ENCODE assay signal across 6 cellular contexts in the genomic region with DNA sequence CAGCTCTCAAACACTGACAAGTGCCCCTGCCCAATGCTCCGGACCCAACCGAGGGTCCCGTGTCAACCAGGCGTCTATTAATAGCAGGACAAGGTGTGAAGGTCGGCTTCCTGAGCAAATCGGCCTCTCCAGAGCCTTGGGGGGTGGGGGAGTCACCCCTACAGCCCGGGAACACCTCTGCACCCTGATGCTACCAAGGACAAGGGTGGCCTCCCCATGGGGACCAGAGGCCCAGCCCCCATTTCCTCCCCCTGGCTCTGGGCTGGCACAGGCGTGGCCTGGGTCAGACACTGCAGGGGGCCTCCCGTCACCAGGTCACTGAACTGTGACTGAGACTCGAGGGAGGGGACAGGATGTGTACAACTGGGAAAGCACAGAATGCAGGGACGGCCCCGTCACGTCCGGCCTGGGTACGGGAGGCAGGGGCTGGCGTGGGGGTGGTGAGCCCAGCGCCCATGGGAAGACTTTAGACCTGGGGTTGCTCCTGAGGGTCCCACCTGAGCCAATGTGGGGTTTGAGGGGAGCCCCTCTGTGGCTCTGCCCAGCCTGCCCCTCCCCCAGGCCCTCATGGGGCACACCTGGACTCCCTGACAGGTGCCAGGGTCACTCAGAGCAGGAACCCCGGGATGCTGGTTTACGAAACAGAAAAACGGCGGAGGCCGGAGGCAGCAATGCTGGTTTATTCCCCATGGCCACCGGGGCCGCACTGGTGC.
DNase-seq lines count a peak whose midpoint lies in the region; ATAC-seq lines count a peak whose summit lies in the region.

No MANE protein-coding gene starts in this region.

- no peaks in the 10 kb centered on the region for H3K9me3 Mint-ChIP-seq in activated T-cell treated with anti-CD3 and anti-CD28 coated beads, Interleukin-2, amount 50 U/mL, for 24 hours

- peaks cover 41% of the 10 kb centered on the region for H3K36me3 Mint-ChIP-seq in activated T-cell treated with anti-CD3 and anti-CD28 coated beads, Interleukin-2, amount 50 U/mL, for 24 hours (ENCODE audit: low read depth)

- peaks cover 20% of the 10 kb centered on the region for H3K4me1 Mint-ChIP-seq in activated T-cell treated with anti-CD3 and anti-CD28 coated beads, Interleukin-2, amount 50 U/mL, for 24 hours (ENCODE audit: low read depth)

- ATAC-seq in GM18909 (IDR thresholded peaks at IDR 0.05; ENCODE audit: poor library complexity, unreplicated experiment) (peak; percentile 80), HG03520 (IDR thresholded peaks at IDR 0.05; ENCODE audit: unreplicated experiment) (peak; percentile 61)

- H3K27me3 ChIP-seq in subcutaneous abdominal adipose tissue (ENCODE audit: control insufficient read depth in 5 of 5, insufficient read depth in 4 of 5, low read length in 5 of 5), result no peaks in the 10 kb centered on the region

- H3K9ac ChIP-seq in subcutaneous abdominal adipose tissue (ENCODE audit: low read length in 5 of 5), result peak overlapping the region in 4 of 5 donors; percentile 21 to 79 (median 60)

- peak overlapping the region; percentile 43 to 78 (median 69) for H3K4me3 ChIP-seq in subcutaneous abdominal adipose tissue (ENCODE audit: low read depth in 1 of 5, low read length in 5 of 5)

- peak overlapping the region; percentile 97 for H3K27ac Mint-ChIP-seq in activated T-cell treated with anti-CD3 and anti-CD28 coated beads, Interleukin-2, amount 50 U/mL, for 24 hours

- peaks cover 0 to 39% (median 27%) of the 10 kb centered on the region in 5 donors for H3K4me1 ChIP-seq in subcutaneous abdominal adipose tissue (ENCODE audit: control insufficient read depth in 5 of 5, insufficient read depth in 5 of 5, low read length in 5 of 5)

- H3K9me3 ChIP-seq in subcutaneous abdominal adipose tissue (ENCODE audit: control insufficient read depth in 5 of 5, low read length in 5 of 5), result no peaks in the 10 kb centered on the region

- peak overlapping the region; percentile 88 for H3K4me3 Mint-ChIP-seq in activated T-cell treated with anti-CD3 and anti-CD28 coated beads, Interleukin-2, amount 50 U/mL, for 24 hours

- peaks cover 0 to 39% (median 25%) of the 10 kb centered on the region in 5 donors for H3K36me3 ChIP-seq in subcutaneous abdominal adipose tissue (ENCODE audit: control insufficient read depth in 5 of 5, insufficient read depth in 5 of 5, low read length in 5 of 5)

- DNase-seq in activated T-cell treated with anti-CD3 and anti-CD28 coated beads, Interleukin-2, amount 50 U/mL, for 24 hours, result peak; percentile 79
- DNase-seq in kidney glomerular epithelial cell (lab: John Stamatoyannopoulos, UW) (peak; percentile 68), DMS 273 (lab: John Stamatoyannopoulos, UW; ENCODE audit: unreplicated experiment) (no peak)

- no peak overlapping the region for H3K27ac ChIP-seq in subcutaneous abdominal adipose tissue (ENCODE audit: low read depth, low read length)

- no peaks in the 10 kb centered on the region for H3K27me3 Mint-ChIP-seq in activated T-cell treated with anti-CD3 and anti-CD28 coated beads, Interleukin-2, amount 50 U/mL, for 24 hours
